In the genomic region with DNA sequence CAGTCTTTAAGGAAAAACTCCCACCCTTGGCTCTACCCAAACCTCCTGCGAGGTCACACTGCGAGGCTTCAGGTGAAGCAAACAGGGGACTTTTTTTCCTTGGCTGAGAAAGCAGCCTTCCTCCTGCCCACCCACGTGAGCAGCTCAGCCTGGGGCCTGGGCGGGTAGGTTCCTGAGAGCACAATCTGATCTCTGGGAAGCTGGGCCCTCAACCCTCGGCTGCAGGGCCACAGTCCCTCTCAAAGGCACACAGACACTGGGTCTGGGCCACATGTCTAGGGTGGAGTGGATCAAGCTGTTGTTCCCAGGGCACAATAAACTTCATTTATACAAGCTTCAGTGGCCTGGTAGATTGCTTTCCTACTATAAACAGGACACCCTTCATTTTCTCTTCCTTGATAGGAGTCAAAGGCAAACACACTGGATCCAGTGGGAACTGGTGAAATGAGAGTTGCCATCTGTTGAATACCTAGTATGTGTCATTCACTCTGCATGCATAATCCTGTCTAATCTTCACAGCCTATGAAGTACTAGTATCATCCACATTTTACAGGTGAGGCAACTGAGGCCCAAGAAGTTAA, we compare ENCODE assay signal across 1 cellular context.
TF ChIP-seq lines count a peak whose summit lies in the region.

No MANE protein-coding gene starts in this region.

TF ChIP-seq in K562, 482 proteins besides CTCF, POLR2A, EP300 and RAD21 (continued from another document and continues in another):
- TF ChIP-seq, protein P1, sequence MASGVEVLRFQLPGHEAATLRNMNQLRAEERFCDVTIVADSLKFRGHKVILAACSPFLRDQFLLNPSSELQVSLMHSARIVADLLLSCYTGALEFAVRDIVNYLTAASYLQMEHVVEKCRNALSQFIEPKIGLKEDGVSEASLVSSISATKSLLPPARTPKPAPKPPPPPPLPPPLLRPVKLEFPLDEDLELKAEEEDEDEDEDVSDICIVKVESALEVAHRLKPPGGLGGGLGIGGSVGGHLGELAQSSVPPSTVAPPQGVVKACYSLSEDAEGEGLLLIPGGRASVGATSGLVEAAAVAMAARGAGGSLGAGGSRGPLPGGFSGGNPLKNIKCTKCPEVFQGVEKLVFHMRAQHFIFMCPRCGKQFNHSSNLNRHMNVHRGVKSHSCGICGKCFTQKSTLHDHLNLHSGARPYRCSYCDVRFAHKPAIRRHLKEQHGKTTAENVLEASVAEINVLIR (CRISPR knock-in tag; IDR thresholded peaks at IDR 0.05), result no peak
- TF ChIP-seq SRSF7 (optimal IDR thresholded peaks at IDR 0.05; ENCODE audit: low read depth, low read length) (no peak), SLC30A9 (CRISPR knock-in tag; IDR thresholded peaks at IDR 0.05) (no peak), RBM22 (IDR thresholded peaks at IDR 0.05; ENCODE audit: low read depth, low read length, poor library complexity, severe bottlenecking) (no peak), SRSF3 (IDR thresholded peaks at IDR 0.05; ENCODE audit: insufficient read depth, low read length) (no peak), NRF1 (conservative IDR thresholded peaks at IDR 0.05 in 1 of 2, IDR thresholded peaks at IDR 0.05 in 1 of 2) (0 out of 4 replicates have a peak, but pooled peaks of 1 of the 2 experiments have one; percentile 8), PHF21A (IDR thresholded peaks at IDR 0.05; ENCODE audit: borderline replicate concordance, low read depth) (no peak), SMC3 (conservative IDR thresholded peaks at IDR 0.05; ENCODE audit: insufficient read depth, low read depth, low read length) (no peak), RFX7 (CRISPR knock-in tag; IDR thresholded peaks at IDR 0.05) (no peak), ZNF764 (CRISPR knock-in tag; IDR thresholded peaks at IDR 0.05; ENCODE audit: low read depth) (no peak), TBL1XR1 (IDR thresholded peaks at IDR 0.05; ENCODE audit: low read length in 2 of 2) (no peak), HDAC3 (IDR thresholded peaks at IDR 0.05; ENCODE audit: borderline replicate concordance, partially characterized antibody) (no peak), YBX1 (IDR thresholded peaks at IDR 0.05) (no peak), DIDO1 (tag; IDR thresholded peaks at IDR 0.05; ENCODE audit: low read depth) (no peak), SETDB1 (IDR thresholded peaks at IDR 0.05; ENCODE audit: low read length) (no peak), FOSL1 (tag; conservative IDR thresholded peaks at IDR 0.05) (no peak), ZNF384 (IDR thresholded peaks at IDR 0.05; ENCODE audit: low read depth, low read length) (no peak), MIER1 (IDR thresholded peaks at IDR 0.05; ENCODE audit: low read depth) (no peak), HNRNPL (IDR thresholded peaks at IDR 0.05; ENCODE audit: low read depth, low read length) (no peak), SP2 (IDR thresholded peaks at IDR 0.05; ENCODE audit: extremely low read depth, low read depth, low read length, poor library complexity, severe bottlenecking) (no peak), NFXL1 (CRISPR knock-in tag; IDR thresholded peaks at IDR 0.05) (no peak), BRD9 (IDR thresholded peaks at IDR 0.05; ENCODE audit: low read depth, partially characterized antibody) (no peak), NUFIP1 (IDR thresholded peaks at IDR 0.05; ENCODE audit: partially characterized antibody) (no peak), SUPT5H (IDR thresholded peaks at IDR 0.05) (no peak), CBX5 (IDR thresholded peaks at IDR 0.05; ENCODE audit: borderline replicate concordance, low read depth) (no peak), CXXC5 (CRISPR knock-in tag; IDR thresholded peaks at IDR 0.05) (peak; percentile 6; the same call in 1 of the 2 replicates), POLR2B (IDR thresholded peaks at IDR 0.05; ENCODE audit: low read depth, partially characterized antibody) (peak; percentile 7)
- TF ChIP-seq, protein P2, sequence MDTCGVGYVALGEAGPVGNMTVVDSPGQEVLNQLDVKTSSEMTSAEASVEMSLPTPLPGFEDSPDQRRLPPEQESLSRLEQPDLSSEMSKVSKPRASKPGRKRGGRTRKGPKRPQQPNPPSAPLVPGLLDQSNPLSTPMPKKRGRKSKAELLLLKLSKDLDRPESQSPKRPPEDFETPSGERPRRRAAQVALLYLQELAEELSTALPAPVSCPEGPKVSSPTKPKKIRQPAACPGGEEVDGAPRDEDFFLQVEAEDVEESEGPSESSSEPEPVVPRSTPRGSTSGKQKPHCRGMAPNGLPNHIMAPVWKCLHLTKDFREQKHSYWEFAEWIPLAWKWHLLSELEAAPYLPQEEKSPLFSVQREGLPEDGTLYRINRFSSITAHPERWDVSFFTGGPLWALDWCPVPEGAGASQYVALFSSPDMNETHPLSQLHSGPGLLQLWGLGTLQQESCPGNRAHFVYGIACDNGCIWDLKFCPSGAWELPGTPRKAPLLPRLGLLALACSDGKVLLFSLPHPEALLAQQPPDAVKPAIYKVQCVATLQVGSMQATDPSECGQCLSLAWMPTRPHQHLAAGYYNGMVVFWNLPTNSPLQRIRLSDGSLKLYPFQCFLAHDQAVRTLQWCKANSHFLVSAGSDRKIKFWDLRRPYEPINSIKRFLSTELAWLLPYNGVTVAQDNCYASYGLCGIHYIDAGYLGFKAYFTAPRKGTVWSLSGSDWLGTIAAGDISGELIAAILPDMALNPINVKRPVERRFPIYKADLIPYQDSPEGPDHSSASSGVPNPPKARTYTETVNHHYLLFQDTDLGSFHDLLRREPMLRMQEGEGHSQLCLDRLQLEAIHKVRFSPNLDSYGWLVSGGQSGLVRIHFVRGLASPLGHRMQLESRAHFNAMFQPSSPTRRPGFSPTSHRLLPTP (IDR thresholded peaks at IDR 0.05; ENCODE audit: borderline replicate concordance, extremely low read depth, insufficient read length), result no peak
- TF ChIP-seq, protein P3, sequence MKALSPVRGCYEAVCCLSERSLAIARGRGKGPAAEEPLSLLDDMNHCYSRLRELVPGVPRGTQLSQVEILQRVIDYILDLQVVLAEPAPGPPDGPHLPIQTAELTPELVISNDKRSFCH (CRISPR knock-in tag; IDR thresholded peaks at IDR 0.05), result no peak
- TF ChIP-seq, protein P3 (tag; IDR thresholded peaks at IDR 0.05), result no peak
- TF ChIP-seq, protein P4, sequence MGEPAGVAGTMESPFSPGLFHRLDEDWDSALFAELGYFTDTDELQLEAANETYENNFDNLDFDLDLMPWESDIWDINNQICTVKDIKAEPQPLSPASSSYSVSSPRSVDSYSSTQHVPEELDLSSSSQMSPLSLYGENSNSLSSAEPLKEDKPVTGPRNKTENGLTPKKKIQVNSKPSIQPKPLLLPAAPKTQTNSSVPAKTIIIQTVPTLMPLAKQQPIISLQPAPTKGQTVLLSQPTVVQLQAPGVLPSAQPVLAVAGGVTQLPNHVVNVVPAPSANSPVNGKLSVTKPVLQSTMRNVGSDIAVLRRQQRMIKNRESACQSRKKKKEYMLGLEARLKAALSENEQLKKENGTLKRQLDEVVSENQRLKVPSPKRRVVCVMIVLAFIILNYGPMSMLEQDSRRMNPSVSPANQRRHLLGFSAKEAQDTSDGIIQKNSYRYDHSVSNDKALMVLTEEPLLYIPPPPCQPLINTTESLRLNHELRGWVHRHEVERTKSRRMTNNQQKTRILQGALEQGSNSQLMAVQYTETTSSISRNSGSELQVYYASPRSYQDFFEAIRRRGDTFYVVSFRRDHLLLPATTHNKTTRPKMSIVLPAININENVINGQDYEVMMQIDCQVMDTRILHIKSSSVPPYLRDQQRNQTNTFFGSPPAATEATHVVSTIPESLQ (CRISPR knock-in tag; IDR thresholded peaks at IDR 0.05), result 0 out of 2 replicates have a peak, but pooled peaks have one; percentile 58
- TF ChIP-seq, protein P5, sequence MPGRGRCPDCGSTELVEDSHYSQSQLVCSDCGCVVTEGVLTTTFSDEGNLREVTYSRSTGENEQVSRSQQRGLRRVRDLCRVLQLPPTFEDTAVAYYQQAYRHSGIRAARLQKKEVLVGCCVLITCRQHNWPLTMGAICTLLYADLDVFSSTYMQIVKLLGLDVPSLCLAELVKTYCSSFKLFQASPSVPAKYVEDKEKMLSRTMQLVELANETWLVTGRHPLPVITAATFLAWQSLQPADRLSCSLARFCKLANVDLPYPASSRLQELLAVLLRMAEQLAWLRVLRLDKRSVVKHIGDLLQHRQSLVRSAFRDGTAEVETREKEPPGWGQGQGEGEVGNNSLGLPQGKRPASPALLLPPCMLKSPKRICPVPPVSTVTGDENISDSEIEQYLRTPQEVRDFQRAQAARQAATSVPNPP (IDR thresholded peaks at IDR 0.05; ENCODE audit: borderline replicate concordance, insufficient read depth, insufficient read length), result no peak
- TF ChIP-seq, protein P6, sequence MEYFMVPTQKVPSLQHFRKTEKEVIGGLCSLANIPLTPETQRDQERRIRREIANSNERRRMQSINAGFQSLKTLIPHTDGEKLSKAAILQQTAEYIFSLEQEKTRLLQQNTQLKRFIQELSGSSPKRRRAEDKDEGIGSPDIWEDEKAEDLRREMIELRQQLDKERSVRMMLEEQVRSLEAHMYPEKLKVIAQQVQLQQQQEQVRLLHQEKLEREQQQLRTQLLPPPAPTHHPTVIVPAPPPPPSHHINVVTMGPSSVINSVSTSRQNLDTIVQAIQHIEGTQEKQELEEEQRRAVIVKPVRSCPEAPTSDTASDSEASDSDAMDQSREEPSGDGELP (CRISPR knock-in tag; IDR thresholded peaks at IDR 0.05; ENCODE audit: borderline replicate concordance), result 0 out of 2 replicates have a peak, but pooled peaks have one; percentile 18
- TF ChIP-seq, protein P7, sequence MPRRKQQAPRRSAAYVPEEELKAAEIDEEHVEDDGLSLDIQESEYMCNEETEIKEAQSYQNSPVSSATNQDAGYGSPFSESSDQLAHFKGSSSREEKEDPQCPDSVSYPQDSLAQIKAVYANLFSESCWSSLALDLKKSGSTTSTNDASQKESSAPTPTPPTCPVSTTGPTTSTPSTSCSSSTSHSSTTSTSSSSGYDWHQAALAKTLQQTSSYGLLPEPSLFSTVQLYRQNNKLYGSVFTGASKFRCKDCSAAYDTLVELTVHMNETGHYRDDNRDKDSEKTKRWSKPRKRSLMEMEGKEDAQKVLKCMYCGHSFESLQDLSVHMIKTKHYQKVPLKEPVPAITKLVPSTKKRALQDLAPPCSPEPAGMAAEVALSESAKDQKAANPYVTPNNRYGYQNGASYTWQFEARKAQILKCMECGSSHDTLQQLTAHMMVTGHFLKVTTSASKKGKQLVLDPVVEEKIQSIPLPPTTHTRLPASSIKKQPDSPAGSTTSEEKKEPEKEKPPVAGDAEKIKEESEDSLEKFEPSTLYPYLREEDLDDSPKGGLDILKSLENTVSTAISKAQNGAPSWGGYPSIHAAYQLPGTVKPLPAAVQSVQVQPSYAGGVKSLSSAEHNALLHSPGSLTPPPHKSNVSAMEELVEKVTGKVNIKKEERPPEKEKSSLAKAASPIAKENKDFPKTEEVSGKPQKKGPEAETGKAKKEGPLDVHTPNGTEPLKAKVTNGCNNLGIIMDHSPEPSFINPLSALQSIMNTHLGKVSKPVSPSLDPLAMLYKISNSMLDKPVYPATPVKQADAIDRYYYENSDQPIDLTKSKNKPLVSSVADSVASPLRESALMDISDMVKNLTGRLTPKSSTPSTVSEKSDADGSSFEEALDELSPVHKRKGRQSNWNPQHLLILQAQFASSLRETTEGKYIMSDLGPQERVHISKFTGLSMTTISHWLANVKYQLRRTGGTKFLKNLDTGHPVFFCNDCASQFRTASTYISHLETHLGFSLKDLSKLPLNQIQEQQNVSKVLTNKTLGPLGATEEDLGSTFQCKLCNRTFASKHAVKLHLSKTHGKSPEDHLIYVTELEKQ (CRISPR knock-in tag; IDR thresholded peaks at IDR 0.05), result no peak
- TF ChIP-seq, protein P8, sequence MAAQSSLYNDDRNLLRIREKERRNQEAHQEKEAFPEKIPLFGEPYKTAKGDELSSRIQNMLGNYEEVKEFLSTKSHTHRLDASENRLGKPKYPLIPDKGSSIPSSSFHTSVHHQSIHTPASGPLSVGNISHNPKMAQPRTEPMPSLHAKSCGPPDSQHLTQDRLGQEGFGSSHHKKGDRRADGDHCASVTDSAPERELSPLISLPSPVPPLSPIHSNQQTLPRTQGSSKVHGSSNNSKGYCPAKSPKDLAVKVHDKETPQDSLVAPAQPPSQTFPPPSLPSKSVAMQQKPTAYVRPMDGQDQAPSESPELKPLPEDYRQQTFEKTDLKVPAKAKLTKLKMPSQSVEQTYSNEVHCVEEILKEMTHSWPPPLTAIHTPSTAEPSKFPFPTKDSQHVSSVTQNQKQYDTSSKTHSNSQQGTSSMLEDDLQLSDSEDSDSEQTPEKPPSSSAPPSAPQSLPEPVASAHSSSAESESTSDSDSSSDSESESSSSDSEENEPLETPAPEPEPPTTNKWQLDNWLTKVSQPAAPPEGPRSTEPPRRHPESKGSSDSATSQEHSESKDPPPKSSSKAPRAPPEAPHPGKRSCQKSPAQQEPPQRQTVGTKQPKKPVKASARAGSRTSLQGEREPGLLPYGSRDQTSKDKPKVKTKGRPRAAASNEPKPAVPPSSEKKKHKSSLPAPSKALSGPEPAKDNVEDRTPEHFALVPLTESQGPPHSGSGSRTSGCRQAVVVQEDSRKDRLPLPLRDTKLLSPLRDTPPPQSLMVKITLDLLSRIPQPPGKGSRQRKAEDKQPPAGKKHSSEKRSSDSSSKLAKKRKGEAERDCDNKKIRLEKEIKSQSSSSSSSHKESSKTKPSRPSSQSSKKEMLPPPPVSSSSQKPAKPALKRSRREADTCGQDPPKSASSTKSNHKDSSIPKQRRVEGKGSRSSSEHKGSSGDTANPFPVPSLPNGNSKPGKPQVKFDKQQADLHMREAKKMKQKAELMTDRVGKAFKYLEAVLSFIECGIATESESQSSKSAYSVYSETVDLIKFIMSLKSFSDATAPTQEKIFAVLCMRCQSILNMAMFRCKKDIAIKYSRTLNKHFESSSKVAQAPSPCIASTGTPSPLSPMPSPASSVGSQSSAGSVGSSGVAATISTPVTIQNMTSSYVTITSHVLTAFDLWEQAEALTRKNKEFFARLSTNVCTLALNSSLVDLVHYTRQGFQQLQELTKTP (IDR thresholded peaks at IDR 0.05; ENCODE audit: low read depth in 1 of 2, partially characterized antibody in 2 of 2), result no peak
- TF ChIP-seq, protein P9, sequence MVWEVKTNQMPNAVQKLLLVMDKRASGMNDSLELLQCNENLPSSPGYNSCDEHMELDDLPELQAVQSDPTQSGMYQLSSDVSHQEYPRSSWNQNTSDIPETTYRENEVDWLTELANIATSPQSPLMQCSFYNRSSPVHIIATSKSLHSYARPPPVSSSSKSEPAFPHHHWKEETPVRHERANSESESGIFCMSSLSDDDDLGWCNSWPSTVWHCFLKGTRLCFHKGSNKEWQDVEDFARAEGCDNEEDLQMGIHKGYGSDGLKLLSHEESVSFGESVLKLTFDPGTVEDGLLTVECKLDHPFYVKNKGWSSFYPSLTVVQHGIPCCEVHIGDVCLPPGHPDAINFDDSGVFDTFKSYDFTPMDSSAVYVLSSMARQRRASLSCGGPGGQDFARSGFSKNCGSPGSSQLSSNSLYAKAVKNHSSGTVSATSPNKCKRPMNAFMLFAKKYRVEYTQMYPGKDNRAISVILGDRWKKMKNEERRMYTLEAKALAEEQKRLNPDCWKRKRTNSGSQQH (CRISPR knock-in tag; IDR thresholded peaks at IDR 0.05), result no peak
- TF ChIP-seq, protein P10, sequence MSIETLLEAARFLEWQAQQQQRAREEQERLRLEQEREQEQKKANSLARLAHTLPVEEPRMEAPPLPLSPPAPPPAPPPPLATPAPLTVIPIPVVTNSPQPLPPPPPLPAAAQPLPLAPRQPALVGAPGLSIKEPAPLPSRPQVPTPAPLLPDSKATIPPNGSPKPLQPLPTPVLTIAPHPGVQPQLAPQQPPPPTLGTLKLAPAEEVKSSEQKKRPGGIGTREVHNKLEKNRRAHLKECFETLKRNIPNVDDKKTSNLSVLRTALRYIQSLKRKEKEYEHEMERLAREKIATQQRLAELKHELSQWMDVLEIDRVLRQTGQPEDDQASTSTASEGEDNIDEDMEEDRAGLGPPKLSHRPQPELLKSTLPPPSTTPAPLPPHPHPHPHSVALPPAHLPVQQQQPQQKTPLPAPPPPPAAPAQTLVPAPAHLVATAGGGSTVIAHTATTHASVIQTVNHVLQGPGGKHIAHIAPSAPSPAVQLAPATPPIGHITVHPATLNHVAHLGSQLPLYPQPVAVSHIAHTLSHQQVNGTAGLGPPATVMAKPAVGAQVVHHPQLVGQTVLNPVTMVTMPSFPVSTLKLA (conservative IDR thresholded peaks at IDR 0.05), result peak in 1 of 2 experiments; percentile 52; a peak in 1 of 4 replicates
